In the genomic region with DNA sequence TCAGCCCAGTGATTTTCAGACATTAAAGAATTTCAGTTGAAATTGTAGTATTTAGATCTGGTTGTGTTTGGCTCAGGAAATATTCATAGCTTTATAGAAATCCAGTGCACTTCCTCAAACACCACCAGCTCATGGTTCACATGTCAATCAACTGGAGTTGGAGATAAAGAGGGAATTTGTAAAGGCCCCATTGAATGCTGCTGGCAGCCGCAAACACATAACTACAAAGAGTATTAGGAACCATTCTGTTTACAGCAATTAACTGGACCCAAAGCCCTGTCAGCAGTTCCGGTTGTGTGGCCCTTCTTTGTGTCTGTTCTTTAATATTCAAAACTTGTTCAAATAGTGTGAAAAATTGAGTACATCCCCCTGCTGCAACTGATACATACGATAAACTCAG, we compare ENCODE assay signal across 39 cellular contexts.
DNase-seq lines count a peak whose midpoint lies in the region; ATAC-seq, FAIRE-seq and TF ChIP-seq lines count a peak whose summit lies in the region.
"Had no signal": no experiment of that assay in that cellular context is flagged by ENCODE, and none has a peak within 500 bp of the region (broad histone marks: within the 10 kb centered on the region; RNA-seq: fewer than 3 reads in every experiment).

No MANE protein-coding gene starts in this region.

- H3K27me3 Mint-ChIP-seq in brain (no peaks in the 10 kb centered on the region), neural crest cell (ENCODE audit: low read depth) (no peaks in the 10 kb centered on the region)
- no peaks in the 10 kb centered on the region for H3K27me3 Mint-ChIP-seq in activated T-cell treated with anti-CD3 and anti-CD28 coated beads, Interleukin-2, amount 50 U/mL, for 4 hours (ENCODE audit: low read depth)
- H3K27me3 Mint-ChIP-seq: activated B cell treated with CpG ODN at 0.5 μM for 24 hours; activated naive CD8-positive, alpha-beta T cell treated with anti-CD3 and anti-CD28 coated beads, Interleukin-2, amount 50 U/mL, for 24 hours; central memory CD8-positive, alpha-beta T cell; dendritic cell treated with granulocyte-macrophage colony-stimulating factor and Interleukin-4, amounts not matched to agents 40 ng/mL and 50 ng/mL, for 4 days; naive B cell had no signal

- peak overlapping the region in 4 of 5 experiments; percentile 37 to 60 (median 40) for H3K4me3 Mint-ChIP-seq in brain
- H3K4me3 Mint-ChIP-seq in neural crest cell = peak overlapping the region; percentile 83
- H3K4me3 Mint-ChIP-seq in activated T-cell treated with anti-CD3 and anti-CD28 coated beads, Interleukin-2, amount 50 U/mL, for 4 hours = no peak overlapping the region
- H3K4me3 Mint-ChIP-seq: activated B cell treated with CpG ODN at 0.5 μM for 24 hours; activated naive CD8-positive, alpha-beta T cell treated with anti-CD3 and anti-CD28 coated beads, Interleukin-2, amount 50 U/mL, for 24 hours; CD8-positive, alpha-beta T cell; central memory CD8-positive, alpha-beta T cell; dendritic cell treated with granulocyte-macrophage colony-stimulating factor and Interleukin-4, amounts not matched to agents 40 ng/mL and 50 ng/mL, for 4 days; naive B cell had no signal

- H3K27ac Mint-ChIP-seq in brain = peak overlapping the region in 1 of 5 experiments; percentile 56
- peak overlapping the region; percentile 97 for H3K27ac Mint-ChIP-seq in neural crest cell (ENCODE audit: unreplicated experiment)
- H3K27ac Mint-ChIP-seq: activated B cell treated with CpG ODN at 0.5 μM for 24 hours; activated naive CD8-positive, alpha-beta T cell treated with anti-CD3 and anti-CD28 coated beads, Interleukin-2, amount 50 U/mL, for 24 hours; CD8-positive, alpha-beta T cell; dendritic cell treated with granulocyte-macrophage colony-stimulating factor and Interleukin-4, amounts not matched to agents 40 ng/mL and 50 ng/mL, for 4 days; naive B cell had no signal

- DNase-seq in HepG2 (ENCODE audit: low spot score) (peak; percentile 45), right lobe of liver (no peak), neural crest cell (ENCODE audit: low read depth, low spot score) (peak; percentile 12), PC-3 (no peak)
- DNase-seq in activated CD8-positive, alpha-beta memory T cell treated with anti-CD3 and anti-CD28 coated beads for 24 hours = no peak
- DNase-seq in activated T-cell treated with anti-CD3 and anti-CD28 coated beads, Interleukin-2, amount 50 U/mL, for 4 hours = no peak
- DNase-seq: activated B cell treated with CpG ODN at 0.5 μM for 24 hours; activated CD4-positive, alpha-beta T cell treated with anti-CD3 and anti-CD28 coated beads, Interleukin-2, amount 50 U/mL, for 1 hour; activated naive CD4-positive, alpha-beta T cell; activated naive CD8-positive, alpha-beta T cell treated with anti-CD3 and anti-CD28 coated beads, Interleukin-2, amount 50 U/mL, for 24 hours; activated T-cell treated with anti-CD3 and anti-CD28 coated beads, Interleukin-2, amount 50 U/mL, for 48 hours; BE2C; CD8-positive, alpha-beta T cell; EL; KBM-7; left ventricle myocardium inferior; MG63; midbrain; naive B cell; NCI-H2029 treated with DMSO at 0.1 percent for 48 hours; NCI-H345; NCI-H69; right cardiac atrium; SIG-M5; stimulated activated CD8-positive, alpha-beta memory T cell treated with anti-CD3 and anti-CD28 coated beads, Interleukin-4, amount 100 ng/mL, for 48 hours; stomach; SW 1271; T1000 had no signal

- H3K27me3 ChIP-seq in HepG2 (ENCODE audit: control insufficient read depth in 1 of 2, insufficient read depth in 2 of 2, low read length in 2 of 2) (no peaks in the 10 kb centered on the region), right lobe of liver (no peaks in the 10 kb centered on the region), PC-3 (ENCODE audit: low read length) (no peaks in the 10 kb centered on the region)
- H3K27me3 ChIP-seq: BE2C, MG63, stomach had no signal

- POLR2A ChIA-PET in HepG2 (lab: Yijun Ruan, JAX) = no interaction called here
- POLR2A ChIA-PET in PC-3 (lab: Charles Lee; ENCODE audit: unreplicated experiment) = no interaction called here

- H3K4me1 Mint-ChIP-seq in brain = peaks cover 23% of the 10 kb centered on the region
- H3K4me1 Mint-ChIP-seq in neural crest cell = peaks cover 31% of the 10 kb centered on the region
- H3K4me1 Mint-ChIP-seq in activated T-cell treated with anti-CD3 and anti-CD28 coated beads, Interleukin-2, amount 50 U/mL, for 4 hours (ENCODE audit: low read depth) = no peaks in the 10 kb centered on the region
- H3K4me1 Mint-ChIP-seq: activated B cell treated with CpG ODN at 0.5 μM for 24 hours; activated naive CD8-positive, alpha-beta T cell treated with anti-CD3 and anti-CD28 coated beads, Interleukin-2, amount 50 U/mL, for 24 hours; central memory CD8-positive, alpha-beta T cell; naive B cell had no signal

- TF ChIP-seq CTCF in HepG2 (CRISPR knock-in tag; IDR thresholded peaks at IDR 0.05) (no peak), right lobe of liver (IDR thresholded peaks at IDR 0.05) (no peak), brain (conservative IDR thresholded peaks at IDR 0.05) (no peak), neural crest cell (conservative IDR thresholded peaks at IDR 0.05) (no peak), PC-3 (conservative IDR thresholded peaks at IDR 0.05; ENCODE audit: low read depth, low read length) (no peak)

- no peaks in the 10 kb centered on the region for H3K9me2 ChIP-seq in PC-3 (replicated peaks; ENCODE audit: low read length)

- ATAC-seq in HepG2 = peak; percentile 78
- no peak for ATAC-seq in right lobe of liver
- no peak for ATAC-seq in PC-3
- ATAC-seq in GM21390 (IDR thresholded peaks at IDR 0.05; ENCODE audit: unreplicated experiment) = no peak
- ATAC-seq in activated T-cell treated with anti-CD3 and anti-CD28 coated beads, Interleukin-2, amount 50 U/mL, for 4 hours = no peak
- ATAC-seq: activated naive CD8-positive, alpha-beta T cell treated with anti-CD3 and anti-CD28 coated beads, Interleukin-2, amount 50 U/mL, for 24 hours; CD8-positive, alpha-beta T cell; right cardiac atrium had no signal

- H3F3A ChIP-seq in PC-3 (ENCODE audit: low read length, unreplicated experiment) = no peaks in the 10 kb centered on the region

- H2AFZ ChIP-seq in HepG2 (ENCODE audit: low read length) = no peak overlapping the region
- H2AFZ ChIP-seq in PC-3 (ENCODE audit: low read length) = no peak overlapping the region

- H3K9ac ChIP-seq in HepG2 (ENCODE audit: insufficient read depth, low read depth, low read length) (no peak overlapping the region), PC-3 (ENCODE audit: low read length) (no peak overlapping the region)

- intact Hi-C loops in HepG2 (cut with micrococcal nuclease; ENCODE audit: unreplicated experiment) = no loop called here
- intact Hi-C loops in right lobe of liver (cut with DNase I) = no loop called here
- intact Hi-C loops in PC-3 (cut with micrococcal nuclease) = no loop called here

- no peaks in the 10 kb centered on the region; the same call in 1 of the 2 replicates for H4K20me1 ChIP-seq in HepG2 (ENCODE audit: insufficient read depth, low read length)
- no peaks in the 10 kb centered on the region for H4K20me1 ChIP-seq in PC-3 (ENCODE audit: low read length)

- H3K4me1 ChIP-seq in HepG2 (ENCODE audit: insufficient read depth, low read length) = peaks cover 9% of the 10 kb centered on the region
- H3K4me1 ChIP-seq in right lobe of liver = no peaks in the 10 kb centered on the region
- H3K4me1 ChIP-seq in PC-3 (ENCODE audit: insufficient read depth, low read length) = no peaks in the 10 kb centered on the region
- H3K4me1 ChIP-seq: BE2C, left ventricle myocardium inferior, stomach had no signal

- H3K79me2 ChIP-seq in HepG2 (ENCODE audit: insufficient read depth, low read length) (no peaks in the 10 kb centered on the region), PC-3 (ENCODE audit: low read length) (no peaks in the 10 kb centered on the region)

- CTCF ChIA-PET in HepG2 (lab: Yijun Ruan, JAX; ENCODE audit: low intra/inter-chr PET ratio, low total read pairs) = no interaction called here
- CTCF ChIA-PET in PC-3 (lab: Charles Lee) = no interaction called here

- no peak for TF ChIP-seq RAD21 in HepG2 (CRISPR knock-in tag; IDR thresholded peaks at IDR 0.05)

- TF ChIP-seq POLR2A in HepG2 (IDR thresholded peaks at IDR 0.05; ENCODE audit: insufficient read depth in 1 of 2, low read depth in 2 of 2, low read length in 2 of 2) (no peak), right lobe of liver (IDR thresholded peaks at IDR 0.05) (no peak)

- H3K36me3 ChIP-seq in HepG2 (replicated peaks in 1 of 2; ENCODE audit: control insufficient read depth in 1 of 2, insufficient read depth in 2 of 2, low read length in 2 of 2) = no peaks in the 10 kb centered on the region
- no peaks in the 10 kb centered on the region for H3K36me3 ChIP-seq in right lobe of liver
- no peaks in the 10 kb centered on the region for H3K36me3 ChIP-seq in PC-3 (ENCODE audit: low read depth, low read length)
- H3K36me3 ChIP-seq: BE2C, left ventricle myocardium inferior, MG63, stomach had no signal

- BruUV-seq in HepG2 (replicated peaks; lab: Mats Ljungman, UMichigan) (no TSS peak), PC-3 (replicated peaks; lab: Mats Ljungman, UMichigan) (no TSS peak)

- H3K36me3 Mint-ChIP-seq in brain (peaks cover 6% of the 10 kb centered on the region), neural crest cell (ENCODE audit: low read depth) (peaks cover 3% of the 10 kb centered on the region)
- H3K36me3 Mint-ChIP-seq in activated T-cell treated with anti-CD3 and anti-CD28 coated beads, Interleukin-2, amount 50 U/mL, for 4 hours (ENCODE audit: insufficient read depth) = no peaks in the 10 kb centered on the region
- H3K36me3 Mint-ChIP-seq: CD8-positive, alpha-beta T cell; naive B cell had no signal

- WGBS in HepG2 (ENCODE audit: low lambda C conversion rate) = 0% methylated on average over 3 of the region's 3 CpGs
- 35% methylated on average over 3 of the region's 3 CpGs for WGBS in right lobe of liver (ENCODE audit: insufficient coverage, low coverage, low lambda C conversion rate, missing lambda C conversion rate)

- H3K4me3 ChIP-seq in HepG2 (replicated peaks in 1 of 3; ENCODE audit: insufficient read depth in 1 of 3, low read depth in 2 of 3, low read length in 3 of 3) = no peak overlapping the region
- no peak overlapping the region for H3K4me3 ChIP-seq in right lobe of liver
- no peak overlapping the region for H3K4me3 ChIP-seq in PC-3 (ENCODE audit: low read length)
- H3K4me3 ChIP-seq: left ventricle myocardium inferior, MG63, stomach had no signal

- in situ Hi-C loops in HepG2 (cut with HindIII; ENCODE audit: extremely low pct_ligation_motif_present, low pct_unique_long_range_greater_than_20kb) = no loop called here

- TF ChIP-seq EP300 in HepG2 (IDR thresholded peaks at IDR 0.05; ENCODE audit: low read depth in 2 of 2, low read length in 2 of 2) = peak in 1 of 2 experiments; percentile 29; a peak in 1 of 4 replicates
- no peak for TF ChIP-seq EP300 in HepG2 (CRISPR knock-in tag; IDR thresholded peaks at IDR 0.05; ENCODE audit: borderline replicate concordance)

- H3K9me3 Mint-ChIP-seq in brain (peaks cover 3 to 26% (median 16%) of the 10 kb centered on the region in 5 experiments), neural crest cell (peaks cover 10% of the 10 kb centered on the region)
- peaks cover 22% of the 10 kb centered on the region for H3K9me3 Mint-ChIP-seq in activated T-cell treated with anti-CD3 and anti-CD28 coated beads, Interleukin-2, amount 50 U/mL, for 4 hours

- FAIRE-seq in HepG2 (lab: Jason Lieb, UNC) = no peak
- FAIRE-seq: astrocyte, GM18507, GM19239, HTR-8/SVneo, keratinocyte, RCC 7860, urothelium cell line had no signal

- H3K4me2 ChIP-seq in HepG2 (ENCODE audit: low read depth, low read length) (peak overlapping the region; percentile 30), PC-3 (ENCODE audit: low read length) (no peak overlapping the region)

- H3K27ac ChIP-seq in HepG2 (ENCODE audit: extremely low read length, insufficient read depth, low read length) (no peak overlapping the region), right lobe of liver (no peak overlapping the region), PC-3 (ENCODE audit: low read length) (no peak overlapping the region)
- H3K27ac ChIP-seq: left ventricle myocardium inferior, stomach had no signal

- no peaks in the 10 kb centered on the region for H3K9me3 ChIP-seq in HepG2 (ENCODE audit: low read length)
- H3K9me3 ChIP-seq in right lobe of liver = no peaks in the 10 kb centered on the region
- H3K9me3 ChIP-seq in PC-3 (ENCODE audit: low read length) = peaks cover 11% of the 10 kb centered on the region; the same call in 1 of the 2 replicates
- H3K9me3 ChIP-seq: BE2C, MG63, stomach had no signal

Comparison
In these comparisons a context has a peak if more than half of its experiments do, and no peak if none do; other contexts are left out.
1. DNase-seq: peak in HepG2 (single experiment) and neural crest cell (single experiment); none in right lobe of liver (0 of 3), PC-3 (single experiment), activated CD8-positive, alpha-beta memory T cell treated with anti-CD3 and anti-CD28 coated beads for 24 hours (single experiment) and activated T-cell treated with anti-CD3 and anti-CD28 coated beads, Interleukin-2, amount 50 U/mL, for 4 hours (single experiment).